In the genomic region with DNA sequence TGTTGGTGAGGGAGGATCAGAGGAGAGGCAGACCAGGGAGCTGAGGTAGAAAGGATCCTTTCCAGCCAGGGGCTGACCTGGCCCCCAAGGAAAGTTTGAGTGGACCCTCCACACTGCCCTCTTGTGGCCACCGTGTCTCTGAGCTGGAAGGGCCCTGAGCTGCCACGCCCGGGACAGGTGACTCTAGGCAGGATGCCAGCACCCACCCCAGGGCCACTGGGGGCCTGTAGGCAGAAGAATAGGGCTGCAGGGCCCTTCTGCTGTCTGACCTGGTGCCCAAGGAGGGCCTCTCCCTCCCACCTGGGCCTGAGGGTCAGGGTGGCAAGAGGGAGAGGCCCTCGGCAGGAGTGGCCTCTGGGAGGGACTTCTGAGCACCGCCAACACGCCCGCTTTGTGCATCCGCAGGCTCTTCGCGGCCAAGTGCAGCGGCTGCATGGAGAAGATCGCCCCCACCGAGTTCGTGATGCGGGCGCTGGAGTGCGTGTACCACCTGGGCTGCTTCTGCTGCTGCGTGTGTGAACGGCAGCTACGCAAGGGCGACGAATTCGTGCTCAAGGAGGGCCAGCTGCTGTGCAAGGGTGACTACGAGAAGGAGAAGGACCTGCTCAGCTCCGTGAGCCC, we compare ENCODE assay signal across 8 cellular contexts.
A peak's percentile ranks its signal among the peaks of the same experiment; 100 is the strongest.
DNase-seq lines count a peak whose midpoint lies in the region; ATAC-seq and TF ChIP-seq lines count a peak whose summit lies in the region.

No MANE protein-coding gene starts in this region.

- peak; percentile 12 to 59 for TF ChIP-seq CTCF in fibroblast of lung (conservative IDR thresholded peaks at IDR 0.05 in 1 of 2, IDR thresholded peaks at IDR 0.05 in 1 of 2; ENCODE audit: low read depth in 1 of 2, low read length in 2 of 2)
- TF ChIP-seq CTCF in prostate gland (IDR thresholded peaks at IDR 0.05) = peak; percentile 42 to 73 (median 68)

- no peaks in the 10 kb centered on the region for H3K4me1 ChIP-seq in fibroblast of lung (ENCODE audit: control insufficient read depth, extremely low read depth, insufficient read depth, low read length)
- no peaks in the 10 kb centered on the region for H3K4me1 ChIP-seq in prostate gland (replicated peaks)

- DNase-seq in ELR (ENCODE audit: low read depth) (peak; percentile 45), NCI-H2029 treated with DMSO at 0.1 percent for 48 hours (lab: John Stamatoyannopoulos, UW) (peak; percentile 42), fibroblast of lung (ENCODE audit: low read depth in 2 of 2) (no peak), prostate gland (ENCODE audit: low spot score) (peak; percentile 27)
- peak; percentile 54 for DNase-seq in activated CD8-positive, alpha-beta memory T cell treated with anti-CD3 and anti-CD28 coated beads, Interleukin-2, amount 50 U/mL, for 4 hours

- no peak overlapping the region for H3K27ac ChIP-seq in fibroblast of lung (ENCODE audit: insufficient read depth, low read length)
- no peak overlapping the region for H3K27ac ChIP-seq in prostate gland

- WGBS in prostate gland = 50% methylated on average over 12 of the region's 25 CpGs

- H3K27me3 ChIP-seq in fibroblast of lung (ENCODE audit: control insufficient read depth, insufficient read depth, low read length) = peaks cover 3% of the 10 kb centered on the region
- peaks cover 16% of the 10 kb centered on the region for H3K27me3 ChIP-seq in prostate gland (replicated peaks; ENCODE audit: insufficient read depth)

- no peak for TF ChIP-seq POLR2A in prostate gland (IDR thresholded peaks at IDR 0.05)

- no peak overlapping the region for H3K9ac ChIP-seq in fibroblast of lung (ENCODE audit: insufficient read depth, low read length)

- intact Hi-C loops in prostate gland (cut with DNase I) = no loop called here

- H3K9me3 ChIP-seq in fibroblast of lung (ENCODE audit: control insufficient read depth, insufficient read depth, low read depth, low read length) (no peaks in the 10 kb centered on the region), prostate gland (no peaks in the 10 kb centered on the region)

- H3K4me2 ChIP-seq in fibroblast of lung (ENCODE audit: extremely low read depth, insufficient read depth, low read length) = no peak overlapping the region

- no peak for ATAC-seq in HG03521 (IDR thresholded peaks at IDR 0.05; ENCODE audit: unreplicated experiment)
- ATAC-seq in GM18868 (IDR thresholded peaks at IDR 0.05; ENCODE audit: unreplicated experiment) = no peak
- ATAC-seq in GM21786 (IDR thresholded peaks at IDR 0.05; ENCODE audit: unreplicated experiment) = no peak

- no peaks in the 10 kb centered on the region for H4K20me1 ChIP-seq in fibroblast of lung (ENCODE audit: control insufficient read depth, extremely low read depth, insufficient read depth, low read length)

- H2AFZ ChIP-seq in fibroblast of lung (ENCODE audit: low read length) = no peak overlapping the region

- H3K79me2 ChIP-seq in fibroblast of lung (ENCODE audit: control insufficient read depth, insufficient read depth, low read length) = no peaks in the 10 kb centered on the region

- H3K36me3 ChIP-seq in fibroblast of lung (ENCODE audit: control insufficient read depth, insufficient read depth, low read length) (no peaks in the 10 kb centered on the region), prostate gland (no peaks in the 10 kb centered on the region)

- no peak overlapping the region for H3K4me3 ChIP-seq in fibroblast of lung (replicated peaks in 1 of 4; ENCODE audit: control extremely low read depth in 1 of 4, insufficient read depth in 1 of 4, low read depth in 3 of 4, low read length in 4 of 4)
- H3K4me3 ChIP-seq in prostate gland = no peak overlapping the region

Comparison
In these comparisons a context has a peak if more than half of its experiments do, and no peak if none do; other contexts are left out.
1. DNase-seq: peak in ELR (single experiment), NCI-H2029 treated with DMSO at 0.1 percent for 48 hours (single experiment), activated CD8-positive, alpha-beta memory T cell treated with anti-CD3 and anti-CD28 coated beads, Interleukin-2, amount 50 U/mL, for 4 hours (single experiment) and prostate gland (single experiment); none in fibroblast of lung (0 of 2).